Comparison of ENCODE assay signal across 8 cellular contexts in the genomic region with DNA sequence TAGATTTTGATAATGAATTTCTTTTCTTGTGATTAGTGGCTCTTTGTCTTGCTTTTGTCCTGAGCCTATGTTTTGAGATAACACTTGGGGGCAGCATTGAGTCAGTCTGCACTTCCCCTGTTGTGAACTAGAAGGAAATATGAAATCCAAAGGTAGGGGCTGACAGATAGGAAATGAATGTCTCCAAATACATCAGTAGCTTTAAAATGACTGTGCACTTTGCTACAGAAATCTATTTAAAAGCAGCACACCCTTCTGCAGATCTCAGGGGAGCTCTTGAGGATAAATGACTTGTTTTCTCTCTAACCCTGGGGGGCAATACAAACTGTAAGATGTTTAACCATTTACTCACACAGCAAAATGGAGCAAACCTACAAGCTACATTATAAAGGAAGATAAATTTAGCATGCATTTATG.
DNase-seq lines count a peak whose midpoint lies in the region; ATAC-seq, FAIRE-seq and TF ChIP-seq lines count a peak whose summit lies in the region.

No MANE protein-coding gene starts in this region.

- H3F3A ChIP-seq in OCI-LY1 (ENCODE audit: insufficient read depth, low read length) = no peaks in the 10 kb centered on the region

- intact Hi-C loops in spleen (cut with DNase I; ENCODE audit: low total_unique reads) = no loop called here

- H3K4me3 ChIP-seq in OCI-LY1 (ENCODE audit: low read depth, low read length, poor library complexity, severe bottlenecking) (no peak overlapping the region), spleen (no peak overlapping the region)

- H3K36me3 ChIP-seq in OCI-LY1 (ENCODE audit: insufficient read depth, low read length) (no peaks in the 10 kb centered on the region), spleen (no peaks in the 10 kb centered on the region)

- no peaks in the 10 kb centered on the region for H3K9me2 ChIP-seq in OCI-LY1 (ENCODE audit: low read depth, low read length)

- H3K9me3 ChIP-seq in OCI-LY1 (ENCODE audit: low read length) (no peaks in the 10 kb centered on the region), spleen (no peaks in the 10 kb centered on the region)

- peak; percentile 1 for DNase-seq in GDM1 (lab: John Stamatoyannopoulos, UW)
- DNase-seq in KBM-7 = peak; percentile 46
- peak; percentile 11 for DNase-seq in foreskin melanocyte
- DNase-seq in urothelium cell line (ENCODE audit: low spot score) = peak; percentile 31
- DNase-seq in spleen = no peak

- no peak overlapping the region for H3K4me2 ChIP-seq in OCI-LY1 (ENCODE audit: low read length)

- H3K27ac ChIP-seq in OCI-LY1 (ENCODE audit: low read depth, low read length, poor library complexity, severe bottlenecking) (no peak overlapping the region), spleen (no peak overlapping the region)

- TF ChIP-seq CTCF in OCI-LY1 (IDR thresholded peaks at IDR 0.05; ENCODE audit: low read length) = peak; percentile 84
- peak in 2 of 11 experiments; percentile 16 to 22 for TF ChIP-seq CTCF in spleen (IDR thresholded peaks at IDR 0.05 in 8 of 11, conservative IDR thresholded peaks at IDR 0.05 in 3 of 11)

- ATAC-seq in HG03135 (IDR thresholded peaks at IDR 0.05; ENCODE audit: unreplicated experiment) (no peak), GM19328 (IDR thresholded peaks at IDR 0.05; ENCODE audit: unreplicated experiment) (no peak)

- H3K27me3 ChIP-seq in OCI-LY1 (ENCODE audit: insufficient read depth, low read length) (no peaks in the 10 kb centered on the region; the same call in 1 of the 2 replicates), spleen (replicated peaks in 1 of 7) (peaks cover 0 to 5% (median 0%) of the 10 kb centered on the region in 7 donors)

- no peaks in the 10 kb centered on the region for H4K20me1 ChIP-seq in OCI-LY1 (ENCODE audit: insufficient read depth, low read length)

- TF ChIP-seq POLR2A in spleen (IDR thresholded peaks at IDR 0.05) = no peak

- H2AFZ ChIP-seq in OCI-LY1 (ENCODE audit: low read length) = no peak overlapping the region

- H3K9ac ChIP-seq in OCI-LY1 (ENCODE audit: low read length) = no peak overlapping the region

- H3K79me2 ChIP-seq in OCI-LY1 (ENCODE audit: insufficient read depth, low read length) = no peaks in the 10 kb centered on the region

- in situ Hi-C loops in KBM-7 (cut with MboI; ENCODE audit: low pct_unique_long_range_greater_than_20kb, low sequenced_read_pairs) = no loop called here

- H3K4me1 ChIP-seq in OCI-LY1 (ENCODE audit: insufficient read depth, low read length, severe bottlenecking) = peaks cover 5% of the 10 kb centered on the region
- no peaks in the 10 kb centered on the region for H3K4me1 ChIP-seq in spleen

- no peak for FAIRE-seq in urothelium cell line (lab: Jason Lieb, UNC)
